19 cellular contexts compared by ENCODE assay signal in the genomic region with DNA sequence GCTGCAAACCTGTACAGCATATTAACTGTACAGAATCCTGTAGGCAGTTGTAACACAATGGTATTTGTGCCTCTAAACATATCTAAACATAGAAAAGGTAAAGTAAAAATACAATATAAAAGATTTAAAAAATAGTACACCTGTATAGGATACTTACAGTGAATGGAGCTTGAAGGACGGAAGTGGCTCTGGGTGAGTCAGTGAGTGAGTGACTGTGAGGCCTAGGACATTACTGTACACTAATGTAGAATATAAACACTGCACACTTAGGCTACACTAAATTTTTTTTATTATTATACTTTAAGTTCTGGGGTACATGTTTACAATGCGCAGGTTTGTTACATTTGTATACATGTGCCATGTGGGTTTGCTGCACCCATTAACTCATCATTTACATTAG.
"Had no signal": no experiment of that assay in that cellular context is flagged by ENCODE, and none has a peak within 500 bp of the region (broad histone marks: within the 10 kb centered on the region; RNA-seq: fewer than 3 reads in every experiment).

No MANE protein-coding gene starts in this region.

- H3K4me1 ChIP-seq: gastrocnemius medialis, stomach had no signal

- H3K9me3 Mint-ChIP-seq: nephron progenitor cell had no signal

- H3K36me3 Mint-ChIP-seq: naive B cell had no signal

- H3K27ac Mint-ChIP-seq: naive B cell, nephron progenitor cell had no signal

- H3K27ac ChIP-seq: epithelial cell of prostate, esophagus muscularis mucosa, gastrocnemius medialis, stomach, thoracic aorta had no signal

- DNase-seq: effector memory CD4-positive, alpha-beta T cell; gastrocnemius medialis; glutamatergic neuron; kidney; left colon; left ventricle myocardium superior; mesendoderm; naive B cell; nephron progenitor cell; small intestine; stimulated activated CD4-positive, alpha-beta T cell treated with anti-CD3 and anti-CD28 coated beads, Interleukin-12 subunit alpha, Interleukin-12 subunit beta, amount 100 ng/mL, for 4 hours; stimulated activated naive CD4-positive, alpha-beta T cell; stomach; substantia nigra; trophoblast cell had no signal

- H3K4me3 ChIP-seq: esophagus muscularis mucosa, gastrocnemius medialis, lung, stomach, thoracic aorta had no signal

- H3K27me3 ChIP-seq: esophagus muscularis mucosa, gastrocnemius medialis, stomach had no signal

- H3K36me3 ChIP-seq: esophagus muscularis mucosa, gastrocnemius medialis, stomach, thoracic aorta had no signal

- H3K4me3 Mint-ChIP-seq: naive B cell, nephron progenitor cell had no signal

- H3K9me3 ChIP-seq: esophagus muscularis mucosa, gastrocnemius medialis, stomach, thoracic aorta had no signal
